In the genomic region with DNA sequence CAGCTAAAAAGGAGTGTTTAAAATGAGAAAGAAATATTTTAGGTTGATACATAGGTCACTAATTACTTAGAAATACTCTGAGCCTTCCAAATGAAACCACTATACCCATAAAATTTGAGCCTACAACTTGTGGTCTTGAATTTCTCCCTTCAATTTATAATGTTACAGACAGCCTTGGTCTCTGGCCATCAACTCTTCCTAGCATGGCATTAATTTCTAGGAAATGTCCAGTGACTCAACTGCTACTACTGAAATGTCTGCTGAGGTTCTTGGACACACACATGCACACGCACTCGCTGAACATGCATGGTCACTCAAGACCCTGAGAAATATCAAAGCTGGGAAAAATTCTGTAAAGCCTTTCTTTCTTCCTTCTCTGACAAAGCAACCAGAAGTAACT, we compare ENCODE assay signal across 16 cellular contexts.
DNase-seq lines count a peak whose midpoint lies in the region; ATAC-seq and TF ChIP-seq lines count a peak whose summit lies in the region.
"Had no signal": no experiment of that assay in that cellular context is flagged by ENCODE, and none has a peak within 500 bp of the region (broad histone marks: within the 10 kb centered on the region; RNA-seq: fewer than 3 reads in every experiment).

No MANE protein-coding gene starts in this region.

- H2BK12ac ChIP-seq in H9 (ENCODE audit: insufficient read length, low read depth, low read length): no peak overlapping the region

- no peak overlapping the region for H2BK5ac ChIP-seq in H9 (ENCODE audit: insufficient read length, low read length)

- no peak overlapping the region for H2BK120ac ChIP-seq in H9 (ENCODE audit: low read depth, low read length, poor library complexity, severe bottlenecking)

- no peak for ATAC-seq in stimulated activated memory B cell treated with anti-CD40 and anti-IgM and Interleukin-4, amounts not matched to agents 10 μg/mL and 1 μg/mL and 100 μg/mL, for 72 hours
- no peak for ATAC-seq in GM18861 (IDR thresholded peaks at IDR 0.05; ENCODE audit: unreplicated experiment)

- no peak overlapping the region for H3K18ac ChIP-seq in H9 (ENCODE audit: insufficient read length, low read depth, low read length)

- TF ChIP-seq CTCF in H9 (conservative IDR thresholded peaks at IDR 0.05) (no peak), astrocyte of the spinal cord (IDR thresholded peaks at IDR 0.05; ENCODE audit: low read depth, low read length) (no peak), GM10248 (IDR thresholded peaks at IDR 0.05; ENCODE audit: control extremely low read depth, extremely low read depth, low read depth, missing control alignments) (no peak)

- no peak overlapping the region for H4K91ac ChIP-seq in H9 (ENCODE audit: insufficient read length, low read depth, low read length)

- no peak overlapping the region for H3K9ac ChIP-seq in H9 (ENCODE audit: extremely low read depth, insufficient read length, low read length)

- H3K27ac Mint-ChIP-seq in H9: peak overlapping the region in 1 of 3 experiments; percentile 65; a peak in 1 of 7 replicates
- H3K27ac Mint-ChIP-seq in stimulated activated memory B cell treated with anti-CD40 and anti-IgM and Interleukin-4, amounts not matched to agents 10 μg/mL and 1 μg/mL and 100 μg/mL, for 72 hours: peak overlapping the region; percentile 42
- H3K27ac Mint-ChIP-seq in T-helper 2 cell treated with Interferon-gamma antibody and Interleukin-4, amounts not matched to agents 5 μg/mL and 100 μg/mL, for 36 hours: no peak overlapping the region
- H3K27ac Mint-ChIP-seq: HFFc6 had no signal

- no peaks in the 10 kb centered on the region for H3K27me3 Mint-ChIP-seq in H9 (ENCODE audit: low read depth)
- H3K27me3 Mint-ChIP-seq in stimulated activated memory B cell treated with anti-CD40 and anti-IgM and Interleukin-4, amounts not matched to agents 10 μg/mL and 1 μg/mL and 100 μg/mL, for 72 hours: no peaks in the 10 kb centered on the region
- H3K27me3 Mint-ChIP-seq in T-helper 2 cell treated with Interferon-gamma antibody and Interleukin-4, amounts not matched to agents 5 μg/mL and 100 μg/mL, for 36 hours (ENCODE audit: low read depth): no peaks in the 10 kb centered on the region
- H3K27me3 Mint-ChIP-seq: CD4-positive, alpha-beta memory T cell had no signal

- H4K20me1 ChIP-seq in H9 (ENCODE audit: control insufficient read depth, insufficient read depth, insufficient read length): no peaks in the 10 kb centered on the region

- H3K56ac ChIP-seq in H9 (ENCODE audit: insufficient read length, low read depth, low read length): no peak overlapping the region

- no peak overlapping the region for H4K5ac ChIP-seq in H9 (ENCODE audit: insufficient read length, low read depth, low read length)

- no peak overlapping the region for H2AK5ac ChIP-seq in H9 (ENCODE audit: insufficient read length, low read length)

- no peak overlapping the region for H3K4me3 Mint-ChIP-seq in H9
- H3K4me3 Mint-ChIP-seq in stimulated activated memory B cell treated with anti-CD40 and anti-IgM and Interleukin-4, amounts not matched to agents 10 μg/mL and 1 μg/mL and 100 μg/mL, for 72 hours: no peak overlapping the region
- H3K4me3 Mint-ChIP-seq in T-helper 2 cell treated with Interferon-gamma antibody and Interleukin-4, amounts not matched to agents 5 μg/mL and 100 μg/mL, for 36 hours: no peak overlapping the region
- H3K4me3 Mint-ChIP-seq: CD4-positive, alpha-beta memory T cell; HFFc6 had no signal

- no peak overlapping the region for H4K8ac ChIP-seq in H9 (replicated peaks; ENCODE audit: insufficient read length, low read depth, low read length)

- no peak overlapping the region for H3K23ac ChIP-seq in H9 (ENCODE audit: insufficient read length, low read depth, low read length)

- no peak overlapping the region for H3K4me3 ChIP-seq in astrocyte of the spinal cord (ENCODE audit: low read depth, low read length)
- H3K4me3 ChIP-seq: HAP-1 had no signal

- CTCF ChIA-PET in GM10248 (lab: Yijun Ruan, JAX): interaction anchor here (0.9 kb wide), 1 partner anchor 121 kb away, joined by 3 read pairs; no protein-coding TSS in a partner anchor

- H3K14ac ChIP-seq in H9 (ENCODE audit: insufficient read depth, low read length): no peak overlapping the region

- no peaks in the 10 kb centered on the region for H3K27me3 ChIP-seq in H9 (ENCODE audit: insufficient read depth, low read length)

- peaks cover 18 to 37% of the 10 kb centered on the region in 2 experiments for H3K4me1 Mint-ChIP-seq in H9
- peaks cover 30% of the 10 kb centered on the region for H3K4me1 Mint-ChIP-seq in stimulated activated memory B cell treated with anti-CD40 and anti-IgM and Interleukin-4, amounts not matched to agents 10 μg/mL and 1 μg/mL and 100 μg/mL, for 72 hours
- H3K4me1 Mint-ChIP-seq in T-helper 2 cell treated with Interferon-gamma antibody and Interleukin-4, amounts not matched to agents 5 μg/mL and 100 μg/mL, for 36 hours (ENCODE audit: low read depth): peaks cover 31% of the 10 kb centered on the region

- peak overlapping the region; percentile 78 for H2AFZ ChIP-seq in H9 (ENCODE audit: low read length)

- peaks cover 19 to 45% (median 35%) of the 10 kb centered on the region in 3 experiments for H3K36me3 Mint-ChIP-seq in H9 (ENCODE audit: insufficient read depth in 1 of 3, low read depth in 3 of 3)
- peaks cover 51% of the 10 kb centered on the region for H3K36me3 Mint-ChIP-seq in stimulated activated memory B cell treated with anti-CD40 and anti-IgM and Interleukin-4, amounts not matched to agents 10 μg/mL and 1 μg/mL and 100 μg/mL, for 72 hours
- peaks cover 8% of the 10 kb centered on the region for H3K36me3 Mint-ChIP-seq in T-helper 2 cell treated with Interferon-gamma antibody and Interleukin-4, amounts not matched to agents 5 μg/mL and 100 μg/mL, for 36 hours (ENCODE audit: low read depth)
- H3K36me3 Mint-ChIP-seq: CD4-positive, alpha-beta memory T cell had no signal

- H3K23me2 ChIP-seq in H9 (ENCODE audit: insufficient read length, low read depth, low read length, poor library complexity, severe bottlenecking): no peaks in the 10 kb centered on the region

- no peaks in the 10 kb centered on the region for H3K79me1 ChIP-seq in H9 (ENCODE audit: insufficient read depth, low read depth, low read length, poor library complexity, severe bottlenecking)

- H3K9me3 ChIP-seq in H9 (ENCODE audit: control insufficient read depth, low read depth, low read length): no peaks in the 10 kb centered on the region
- H3K9me3 ChIP-seq: HAP-1 had no signal

- peak overlapping the region; percentile 17 for H3T11ph ChIP-seq in H9 (ENCODE audit: low read length)

- H3K79me2 ChIP-seq in H9 (ENCODE audit: insufficient read depth, low read length): no peaks in the 10 kb centered on the region

- no peak overlapping the region for H3K27ac ChIP-seq in H9 (ENCODE audit: insufficient read length, low read depth, low read length)

- WGBS in H9 (ENCODE audit: extremely low coverage, insufficient read length, low lambda C conversion rate): no CpG with 5 or more reads among the region's 2 CpGs

- no peak overlapping the region for H3K4me2 ChIP-seq in H9 (ENCODE audit: insufficient read depth, insufficient read length, low read length)

- H3K4me1 ChIP-seq in H9 (ENCODE audit: insufficient read depth, low read length): peaks cover 6% of the 10 kb centered on the region
- H3K4me1 ChIP-seq: HAP-1 had no signal

- H3K9me3 Mint-ChIP-seq in H9: peaks cover 12 to 28% of the 10 kb centered on the region in 2 experiments
- no peaks in the 10 kb centered on the region for H3K9me3 Mint-ChIP-seq in stimulated activated memory B cell treated with anti-CD40 and anti-IgM and Interleukin-4, amounts not matched to agents 10 μg/mL and 1 μg/mL and 100 μg/mL, for 72 hours
- peaks cover 10% of the 10 kb centered on the region for H3K9me3 Mint-ChIP-seq in T-helper 2 cell treated with Interferon-gamma antibody and Interleukin-4, amounts not matched to agents 5 μg/mL and 100 μg/mL, for 36 hours

- DNase-seq in H9: no peak
- DNase-seq in OCI-M1 (lab: John Stamatoyannopoulos, UW): peak; percentile 38
- DNase-seq in astrocyte of the spinal cord (ENCODE audit: low read depth, low spot score): peak; percentile 5
- DNase-seq in T-helper 2 cell treated with Interferon-gamma antibody and Interleukin-4, amounts not matched to agents 5 μg/mL and 100 μg/mL, for 36 hours (ENCODE audit: low spot score): no peak
- DNase-seq in GM10248 (ENCODE audit: extremely low spot score): no peak
- DNase-seq: C1 segment of cervical spinal cord; Calu3; CD4-positive, alpha-beta memory T cell; COR-L47; DMS53; DMS79 treated with DMSO at 0.1 percent for 48 hours; GF-D8; HFFc6 had no signal

- in situ Hi-C loops in astrocyte of the spinal cord (cut with HindIII; ENCODE audit: low sequenced_read_pairs): no loop called here

- H3K4ac ChIP-seq in H9 (ENCODE audit: low read depth, low read length): no peak overlapping the region

- H2BK15ac ChIP-seq in H9 (ENCODE audit: low read depth, low read length): no peak overlapping the region

- H2BK20ac ChIP-seq in H9 (ENCODE audit: low read depth, low read length, poor library complexity, severe bottlenecking): no peak overlapping the region

- POLR2A ChIA-PET in GM10248 (lab: Yijun Ruan, JAX): no interaction called here

Comparison
In these comparisons a context has a peak if more than half of its experiments do, and no peak if none do; other contexts are left out.
1. DNase-seq: peak in OCI-M1 (single experiment) and astrocyte of the spinal cord (single experiment); none in H9 (single experiment), T-helper 2 cell treated with Interferon-gamma antibody and Interleukin-4, amounts not matched to agents 5 μg/mL and 100 μg/mL, for 36 hours (single experiment) and GM10248 (single experiment).